In genomic region chr3:13371100-13372075, GRCh38 we compare ENCODE assay signal across 26 cellular contexts. TPM values are rescaled to one million over a fixed set of nuclear protein-coding genes. Genes with fewer than 3 reads are reported as not detected.
DNase-seq lines count a peak whose midpoint lies in the region; ATAC-seq and TF ChIP-seq lines count a peak whose summit lies in the region.
"Had no signal": no experiment of that assay in that cellular context is flagged by ENCODE, and none has a peak within 500 bp of the region (broad histone marks: within the 10 kb centered on the region; RNA-seq: fewer than 3 reads in every experiment).

No MANE protein-coding gene starts in this region.

- peaks cover 4% of the 10 kb centered on the region for H3K4me1 Mint-ChIP-seq in central memory CD8-positive, alpha-beta T cell

- no peak overlapping the region for H3K4me3 ChIP-seq in osteoblast (ENCODE audit: insufficient read depth, low read length)
- no peak overlapping the region for H3K4me3 ChIP-seq in esophagus squamous epithelium
- H3K4me3 ChIP-seq: ascending aorta, GM23248, spleen, thyroid gland had no signal

- H3K4me2 ChIP-seq in osteoblast (ENCODE audit: insufficient read depth, low read length), result peak overlapping the region; percentile 24
- H3K4me2 ChIP-seq: KMS-11 had no signal

- H3K27me3 ChIP-seq in osteoblast (ENCODE audit: insufficient read depth, low read length), result no peaks in the 10 kb centered on the region
- H3K27me3 ChIP-seq in esophagus squamous epithelium, result no peaks in the 10 kb centered on the region
- H3K27me3 ChIP-seq: ascending aorta, spleen, thyroid gland had no signal

- no peaks in the 10 kb centered on the region for H3K79me2 ChIP-seq in osteoblast (ENCODE audit: insufficient read depth, low read length)

- H3K27ac Mint-ChIP-seq in central memory CD8-positive, alpha-beta T cell (ENCODE audit: low read depth), result peak overlapping the region; percentile 42
- H3K27ac Mint-ChIP-seq: CD4-positive, alpha-beta T cell had no signal

- DNase-seq in AG08395 (ENCODE audit: low spot score), result peak; percentile 10
- peak; percentile 23 for DNase-seq in EL
- DNase-seq in central memory CD8-positive, alpha-beta T cell (ENCODE audit: low spot score in 2 of 2), result no peak
- peak; percentile 80 for DNase-seq in osteoblast (ENCODE audit: insufficient read length, low spot score, missing footprints)
- DNase-seq in esophagus squamous epithelium (lab: John Stamatoyannopoulos, UW), result no peak
- DNase-seq: activated naive CD4-positive, alpha-beta T cell treated with anti-CD3 and anti-CD28 coated beads, Interleukin-2, amount 50 U/mL, for 16 hours; activated T-cell treated with anti-CD3 and anti-CD28 coated beads, Interleukin-2, amount 50 U/mL, for 24 hours; CD4-positive, alpha-beta T cell; DMS 273 treated with DMSO at 0.1 percent for 48 hours; GF-D8; GM23248; mesenchymal stem cell; NCI-H1436 treated with DMSO at 0.1 percent for 48 hours; NCI-H510A; retina; SIG-M5; spleen; stimulated activated CD4-positive, alpha-beta T cell treated with anti-CD3 and anti-CD28 coated beads, Interleukin-4, amount 100 ng/mL, for 1 hour; stimulated activated naive CD4-positive, alpha-beta T cell treated with Interleukin-2 at 50 U/mL for 16 hours; thyroid gland had no signal

- H3K27ac ChIP-seq in osteoblast (ENCODE audit: low read depth, low read length) (no peak overlapping the region), esophagus squamous epithelium (no peak overlapping the region)
- H3K27ac ChIP-seq: ascending aorta, GM23248, KMS-11, spleen, thyroid gland had no signal

- TF ChIP-seq CTCF in osteoblast (IDR thresholded peaks at IDR 0.05; ENCODE audit: extremely low read depth, low read depth, low read length) (no peak), esophagus squamous epithelium (IDR thresholded peaks at IDR 0.05) (no peak)

- intact Hi-C loops in esophagus squamous epithelium (cut with DNase I), result no loop called here

- no peak for TF ChIP-seq POLR2A in esophagus squamous epithelium (IDR thresholded peaks at IDR 0.05)

- peaks cover 26% of the 10 kb centered on the region for H3K36me3 Mint-ChIP-seq in central memory CD8-positive, alpha-beta T cell (ENCODE audit: insufficient read depth)

- no peaks in the 10 kb centered on the region for H3K27me3 Mint-ChIP-seq in central memory CD8-positive, alpha-beta T cell
- H3K27me3 Mint-ChIP-seq: activated T-cell treated with anti-CD3 and anti-CD28 coated beads, Interleukin-2, amount 50 U/mL, for 24 hours; CD4-positive, alpha-beta T cell had no signal

- no peak overlapping the region for H3K4me3 Mint-ChIP-seq in central memory CD8-positive, alpha-beta T cell
- H3K4me3 Mint-ChIP-seq: activated T-cell treated with anti-CD3 and anti-CD28 coated beads, Interleukin-2, amount 50 U/mL, for 24 hours; CD4-positive, alpha-beta T cell had no signal

- H2AFZ ChIP-seq in osteoblast (ENCODE audit: low read length), result no peak overlapping the region
- H2AFZ ChIP-seq: GM23248 had no signal

- H3K36me3 ChIP-seq in osteoblast (ENCODE audit: insufficient read depth, low read length) (no peaks in the 10 kb centered on the region), esophagus squamous epithelium (peaks cover 0 to 49% (median 0%) of the 10 kb centered on the region in 3 donors)
- H3K36me3 ChIP-seq: ascending aorta had no signal

- 74 to 94% methylated on average over 4 to 6 of the region's 17 CpGs for WGBS in esophagus squamous epithelium, 2 donors

- H3K9me3 ChIP-seq in osteoblast (ENCODE audit: low read depth, low read length) (no peaks in the 10 kb centered on the region), esophagus squamous epithelium (no peaks in the 10 kb centered on the region)
- H3K9me3 ChIP-seq: ascending aorta, spleen, thyroid gland had no signal

- ATAC-seq in central memory CD8-positive, alpha-beta T cell (replicated peaks; ENCODE audit: extremely low read depth, poor library complexity, severe bottlenecking), result no peak
- ATAC-seq in HG02970 (IDR thresholded peaks at IDR 0.05; ENCODE audit: low FRiP score, unreplicated experiment) (no peak), GM18858 (IDR thresholded peaks at IDR 0.05; ENCODE audit: unreplicated experiment) (no peak)
- ATAC-seq: activated CD4-positive, CD25-positive, alpha-beta regulatory T cell treated with anti-CD3 and anti-CD28 coated beads, Interleukin-2, amount 50 U/mL, for 24 hours had no signal

- H3K4me1 ChIP-seq in osteoblast (ENCODE audit: insufficient read depth, low read length) (peaks cover 3% of the 10 kb centered on the region), esophagus squamous epithelium (peaks cover 0 to 14% (median 0%) of the 10 kb centered on the region in 3 donors)
- H3K4me1 ChIP-seq: ascending aorta, spleen, thyroid gland had no signal

- H4K20me1 ChIP-seq in osteoblast (ENCODE audit: insufficient read depth, low read length), result no peaks in the 10 kb centered on the region

- H3K9me3 Mint-ChIP-seq in central memory CD8-positive, alpha-beta T cell, result no peaks in the 10 kb centered on the region
- H3K9me3 Mint-ChIP-seq: activated T-cell treated with anti-CD3 and anti-CD28 coated beads, Interleukin-2, amount 50 U/mL, for 24 hours; CD4-positive, alpha-beta T cell had no signal

RNA-seq across cellular contexts. Expression of gene NUP210, which starts 48.7 kb away (rescaled TPM):
- total RNA-seq in osteoblast, result under 0.01 TPM in 2 replicates
- 10 to 100 TPM in 1 of 4 donors, 1 to 10 TPM in 3; 7.2 to 14.5 (median 9.4) TPM for total RNA-seq in esophagus squamous epithelium
- total RNA-seq: fibroblast of villous mesenchyme, GM23248 had no signal

Comparison
In these comparisons a context has a peak if more than half of its experiments do, and no peak if none do; other contexts are left out.
1. DNase-seq: peak in AG08395 (single experiment), EL (single experiment) and osteoblast (single experiment); none in central memory CD8-positive, alpha-beta T cell (0 of 2) and esophagus squamous epithelium (single experiment).